ENCODE assay signal across 15 cellular contexts in genomic region chr21:33395866-33396265, GRCh38. TPM values are rescaled to one million over a fixed set of nuclear protein-coding genes. Genes with fewer than 3 reads are reported as not detected.
DNase-seq lines count a peak whose midpoint lies in the region; ATAC-seq and TF ChIP-seq lines count a peak whose summit lies in the region.
"Had no signal": no experiment of that assay in that cellular context is flagged by ENCODE, and none has a peak within 500 bp of the region (broad histone marks: within the 10 kb centered on the region; RNA-seq: fewer than 3 reads in every experiment).

No MANE protein-coding gene starts in this region.

- no peak overlapping the region for H3K4me3 ChIP-seq in mammary epithelial cell (replicated peaks in 1 of 3; ENCODE audit: insufficient read depth in 1 of 3, low read depth in 2 of 3, low read length in 3 of 3)
- H3K4me3 ChIP-seq: ovary, testis had no signal

- 85% methylated on average over 4 of the region's 4 CpGs for WGBS in mammary epithelial cell (ENCODE audit: low coverage, missing lambda C conversion rate)

- ATAC-seq in HG03521 (IDR thresholded peaks at IDR 0.05; ENCODE audit: unreplicated experiment) = no peak
- no peak for ATAC-seq in GM18505 (IDR thresholded peaks at IDR 0.05; ENCODE audit: unreplicated experiment)

- H3K4me1 ChIP-seq in mammary epithelial cell (ENCODE audit: insufficient read depth, low read length) = peaks cover 7% of the 10 kb centered on the region
- H3K4me1 ChIP-seq: testis had no signal

- no peak overlapping the region for H3K27ac ChIP-seq in mammary epithelial cell (ENCODE audit: insufficient read depth, low read depth, low read length)
- H3K27ac ChIP-seq: ovary, testis had no signal

- no peaks in the 10 kb centered on the region for H3K9me3 ChIP-seq in mammary epithelial cell (replicated peaks; ENCODE audit: insufficient read depth, low read length)
- H3K9me3 ChIP-seq: ovary, testis had no signal

- H3K4me2 ChIP-seq in mammary epithelial cell (ENCODE audit: insufficient read depth, low read depth, low read length) = no peak overlapping the region

- no peaks in the 10 kb centered on the region for H3K79me2 ChIP-seq in mammary epithelial cell (ENCODE audit: insufficient read depth, low read length)

- BruUV-seq in mammary epithelial cell (replicated peaks; lab: Mats Ljungman, UMichigan) = no TSS peak

- DNase-seq in EH (ENCODE audit: low read depth) = peak; percentile 46
- DNase-seq in NCI-H446 treated with DMSO at 0.1 percent for 48 hours (lab: John Stamatoyannopoulos, UW) = peak; percentile 21
- peak; percentile 32 for DNase-seq in mammary epithelial cell
- DNase-seq in renal cortical epithelial cell (ENCODE audit: low read depth) = peak; percentile 40
- no peak for DNase-seq in osteocyte (ENCODE audit: extremely low spot score, unreplicated experiment)
- DNase-seq in activated T-cell treated with anti-CD3 and anti-CD28 coated beads, Interleukin-2, amount 50 U/mL, for 24 hours = no peak
- DNase-seq: activated CD8-positive, alpha-beta memory T cell treated with anti-CD3 and anti-CD28 coated beads for 24 hours; activated effector memory CD4-positive, alpha-beta T cell treated with anti-CD3 and anti-CD28 coated beads, Interleukin-2, amount 50 U/mL, for 16 hours; CD4-positive, CD25-positive, alpha-beta regulatory T cell; effector memory CD4-positive, alpha-beta T cell; ovary; stimulated activated CD4-positive, alpha-beta T cell treated with anti-CD3 and anti-CD28 coated beads, Interleukin-12 subunit alpha, Interleukin-12 subunit beta, amount 100 ng/mL, for 4 hours; testis had no signal

- no peak overlapping the region for H3K9ac ChIP-seq in mammary epithelial cell (ENCODE audit: insufficient read depth, low read length)

- H3K9me3 Mint-ChIP-seq in osteocyte (ENCODE audit: unreplicated experiment) = no peaks in the 10 kb centered on the region
- no peaks in the 10 kb centered on the region for H3K9me3 Mint-ChIP-seq in activated T-cell treated with anti-CD3 and anti-CD28 coated beads, Interleukin-2, amount 50 U/mL, for 24 hours

- H3K36me3 ChIP-seq in mammary epithelial cell (ENCODE audit: insufficient read depth, low read length) = no peaks in the 10 kb centered on the region
- H3K36me3 ChIP-seq: ovary had no signal

- H4K20me1 ChIP-seq in mammary epithelial cell (ENCODE audit: insufficient read depth, low read length) = no peaks in the 10 kb centered on the region

- H3K27me3 Mint-ChIP-seq in osteocyte (ENCODE audit: unreplicated experiment) = no peaks in the 10 kb centered on the region
- peaks cover 26% of the 10 kb centered on the region for H3K27me3 Mint-ChIP-seq in activated T-cell treated with anti-CD3 and anti-CD28 coated beads, Interleukin-2, amount 50 U/mL, for 24 hours

- H3K27ac Mint-ChIP-seq in osteocyte (ENCODE audit: unreplicated experiment) = no peak overlapping the region
- no peak overlapping the region for H3K27ac Mint-ChIP-seq in activated T-cell treated with anti-CD3 and anti-CD28 coated beads, Interleukin-2, amount 50 U/mL, for 24 hours

- no peak for TF ChIP-seq POLR2A in GM18505 (IDR thresholded peaks at IDR 0.05; ENCODE audit: borderline replicate concordance, extremely low read depth, insufficient read depth, insufficient read length)

- dilution Hi-C loops in mammary epithelial cell (cut with HindIII; ENCODE audit: low sequenced_read_pairs) = no loop called here

- intact Hi-C loops in mammary epithelial cell (cut with micrococcal nuclease) = no loop called here

- H3K27me3 ChIP-seq in mammary epithelial cell (ENCODE audit: insufficient read depth, low read length) = no peaks in the 10 kb centered on the region
- H3K27me3 ChIP-seq: ovary, testis had no signal

- peaks cover 40% of the 10 kb centered on the region for H3K4me1 Mint-ChIP-seq in osteocyte (ENCODE audit: unreplicated experiment)
- H3K4me1 Mint-ChIP-seq in activated T-cell treated with anti-CD3 and anti-CD28 coated beads, Interleukin-2, amount 50 U/mL, for 24 hours (ENCODE audit: low read depth) = peaks cover 6% of the 10 kb centered on the region

- TF ChIP-seq CTCF in mammary epithelial cell (conservative IDR thresholded peaks at IDR 0.05 in 1 of 2, IDR thresholded peaks at IDR 0.05 in 1 of 2; ENCODE audit: extremely low read depth in 1 of 2, insufficient read depth in 1 of 2, low read depth in 1 of 2, low read length in 2 of 2) = no peak
- no peak for TF ChIP-seq CTCF in osteocyte (IDR thresholded peaks at IDR 0.05)

- no peaks in the 10 kb centered on the region for H3K36me3 Mint-ChIP-seq in osteocyte (ENCODE audit: unreplicated experiment)
- no peaks in the 10 kb centered on the region for H3K36me3 Mint-ChIP-seq in activated T-cell treated with anti-CD3 and anti-CD28 coated beads, Interleukin-2, amount 50 U/mL, for 24 hours (ENCODE audit: low read depth)

- H2AFZ ChIP-seq in mammary epithelial cell (ENCODE audit: low read depth, low read length) = no peak overlapping the region

- CTCF ChIA-PET in mammary epithelial cell (lab: Charles Lee; ENCODE audit: low non-redundant PET) = no interaction called here

- H3K4me3 Mint-ChIP-seq in osteocyte (ENCODE audit: unreplicated experiment) = no peak overlapping the region
- no peak overlapping the region for H3K4me3 Mint-ChIP-seq in activated T-cell treated with anti-CD3 and anti-CD28 coated beads, Interleukin-2, amount 50 U/mL, for 24 hours

- in situ Hi-C loops in mammary epithelial cell (cut with MboI; ENCODE audit: low sequenced_read_pairs in 2 of 2) = no loop called here

RNA-seq across cellular contexts. Expression of gene IFNGR2, which starts 7.3 kb away (rescaled TPM):
- total RNA-seq in mammary epithelial cell = 100 to 1,000 TPM in 1 of 2 donors, 10 to 100 TPM in 1; 63.3 to 104 TPM
- 93.1 TPM for polyA plus RNA-seq in mammary epithelial cell
- 92.8 TPM for polyA minus RNA-seq in mammary epithelial cell
- 57.3 and 105 TPM in 2 replicates for total RNA-seq in renal cortical epithelial cell
- 55.4 and 55.6 TPM in 2 replicates for total RNA-seq in osteocyte

Comparison
In these comparisons a context has a peak if more than half of its experiments do, and no peak if none do; other contexts are left out.
1. DNase-seq: peak in EH (single experiment), NCI-H446 treated with DMSO at 0.1 percent for 48 hours (single experiment), mammary epithelial cell (single experiment) and renal cortical epithelial cell (single experiment); none in osteocyte (single experiment) and activated T-cell treated with anti-CD3 and anti-CD28 coated beads, Interleukin-2, amount 50 U/mL, for 24 hours (single experiment).